Comparison of ENCODE assay signal across 8 cellular contexts in the genomic region with DNA sequence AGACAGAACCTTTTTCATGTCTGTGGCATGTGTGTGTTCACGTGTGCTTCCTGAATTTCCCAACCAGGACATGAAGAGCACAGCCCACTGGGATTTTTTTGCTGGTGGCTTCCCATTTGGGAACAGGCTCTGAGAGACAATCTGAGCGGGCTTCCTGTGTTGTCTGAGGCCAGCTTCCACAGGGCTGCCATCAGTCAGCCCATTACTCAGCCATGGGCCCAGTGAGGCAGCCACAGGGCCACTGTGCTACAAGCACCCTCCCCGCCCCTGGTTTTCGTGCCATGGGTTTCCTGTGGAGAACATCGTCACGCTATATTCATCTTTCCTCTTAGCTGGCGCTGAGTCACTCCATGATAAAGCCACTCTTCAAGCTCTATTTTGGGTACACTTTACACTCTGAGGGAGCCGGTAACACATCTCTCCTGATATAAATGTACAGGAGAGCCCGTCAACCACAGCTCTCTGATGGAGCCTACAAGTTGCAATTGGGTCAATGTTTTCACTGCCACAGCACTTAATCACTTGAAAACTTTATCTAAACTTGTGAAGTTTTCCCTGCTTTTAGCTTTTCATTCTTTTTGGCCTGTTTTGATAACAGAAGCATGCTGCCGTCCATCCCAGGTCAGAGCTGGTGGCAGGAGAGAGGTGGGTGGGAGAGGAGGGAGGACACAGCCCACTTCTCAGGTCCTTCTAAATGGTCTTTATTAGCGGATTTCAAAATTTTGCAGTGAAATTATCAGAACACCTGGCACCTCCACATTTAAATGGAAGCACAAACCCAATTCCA.
DNase-seq lines count a peak whose midpoint lies in the region; FAIRE-seq and TF ChIP-seq lines count a peak whose summit lies in the region.

No MANE protein-coding gene starts in this region.

- peaks cover 2% of the 10 kb centered on the region for H3K9me3 ChIP-seq in H9 (ENCODE audit: control insufficient read depth, low read depth, low read length)

- no peak overlapping the region for H3T11ph ChIP-seq in H9 (ENCODE audit: low read length)

- no peak overlapping the region for H4K91ac ChIP-seq in H9 (ENCODE audit: insufficient read length, low read depth, low read length)

- H2BK5ac ChIP-seq in H9 (ENCODE audit: insufficient read length, low read length) = no peak overlapping the region

- no peak overlapping the region for H3K56ac ChIP-seq in H9 (ENCODE audit: insufficient read length, low read depth, low read length)

- no peak overlapping the region for H3K4me2 ChIP-seq in H9 (ENCODE audit: insufficient read depth, insufficient read length, low read length)

- H3K4me1 ChIP-seq in H9 (ENCODE audit: insufficient read depth, low read length) = no peaks in the 10 kb centered on the region; the same call in 1 of the 2 replicates

- no peak overlapping the region for H3K4ac ChIP-seq in H9 (ENCODE audit: low read depth, low read length)

- H3K79me1 ChIP-seq in H9 (ENCODE audit: insufficient read depth, low read depth, low read length, poor library complexity, severe bottlenecking) = no peaks in the 10 kb centered on the region

- no CpG with 5 or more reads among the region's 11 CpGs for WGBS in H9 (ENCODE audit: extremely low coverage, insufficient read length, low lambda C conversion rate)

- no peak for TF ChIP-seq CTCF in H9 (conservative IDR thresholded peaks at IDR 0.05)
- no peak for TF ChIP-seq CTCF in D721Med (IDR thresholded peaks at IDR 0.05; ENCODE audit: insufficient read depth, missing control alignments)

- no peak overlapping the region for H3K27ac ChIP-seq in H9 (ENCODE audit: insufficient read length, low read depth, low read length)

- no peaks in the 10 kb centered on the region for H4K20me1 ChIP-seq in H9 (ENCODE audit: control insufficient read depth, insufficient read depth, insufficient read length)

- no peaks in the 10 kb centered on the region for H3K23me2 ChIP-seq in H9 (ENCODE audit: insufficient read length, low read depth, low read length, poor library complexity, severe bottlenecking)

- in situ Hi-C loops in ACHN (cut with HindIII; ENCODE audit: low pct_ligation_motif_present, low pct_unique_long_range_greater_than_20kb, low sequenced_read_pairs) = no loop called here

- peaks cover 1% of the 10 kb centered on the region; the same call in 1 of the 2 replicates for H3K27me3 Mint-ChIP-seq in H9 (ENCODE audit: low read depth)
- H3K27me3 Mint-ChIP-seq in activated naive CD4-positive, alpha-beta T cell treated with anti-CD3 and anti-CD28 coated beads for 36 hours (ENCODE audit: low read depth) = no peaks in the 10 kb centered on the region

- no peak overlapping the region for H3K18ac ChIP-seq in H9 (ENCODE audit: insufficient read length, low read depth, low read length)

- CTCF ChIA-PET in activated naive CD4-positive, alpha-beta T cell treated with anti-CD3 and anti-CD28 coated beads for 36 hours (lab: Charles Lee) = interaction anchor here (0.7 to 1.9 kb wide), 2 partner anchors 34 to 322 kb away, joined by 3 to 4 read pairs; no protein-coding TSS in a partner anchor

- H4K8ac ChIP-seq in H9 (replicated peaks; ENCODE audit: insufficient read length, low read depth, low read length) = no peak overlapping the region

- no peak overlapping the region for H3K23ac ChIP-seq in H9 (ENCODE audit: insufficient read length, low read depth, low read length)

- no peak overlapping the region for H2AFZ ChIP-seq in H9 (ENCODE audit: low read length)

- no peak for FAIRE-seq in D721Med (lab: Jason Lieb, UNC)

- H4K5ac ChIP-seq in H9 (ENCODE audit: insufficient read length, low read depth, low read length) = no peak overlapping the region

- H2BK20ac ChIP-seq in H9 (ENCODE audit: low read depth, low read length, poor library complexity, severe bottlenecking) = no peak overlapping the region

- peaks cover 6 to 9% of the 10 kb centered on the region in 2 experiments for H3K9me3 Mint-ChIP-seq in H9
- peaks cover 3% of the 10 kb centered on the region for H3K9me3 Mint-ChIP-seq in activated naive CD4-positive, alpha-beta T cell treated with anti-CD3 and anti-CD28 coated beads for 36 hours

- no peak overlapping the region for H3K4me3 Mint-ChIP-seq in H9
- H3K4me3 Mint-ChIP-seq in activated naive CD4-positive, alpha-beta T cell treated with anti-CD3 and anti-CD28 coated beads for 36 hours = no peak overlapping the region

- no peaks in the 10 kb centered on the region for H3K27me3 ChIP-seq in H9 (ENCODE audit: insufficient read depth, low read length)

- no peak overlapping the region for H2BK12ac ChIP-seq in H9 (ENCODE audit: insufficient read length, low read depth, low read length)

- H2BK15ac ChIP-seq in H9 (ENCODE audit: low read depth, low read length) = no peak overlapping the region

- H3K36me3 Mint-ChIP-seq in H9 (ENCODE audit: insufficient read depth in 1 of 3, low read depth in 3 of 3) = peaks cover 2 to 4% (median 3%) of the 10 kb centered on the region in 3 experiments
- H3K36me3 Mint-ChIP-seq in activated naive CD4-positive, alpha-beta T cell treated with anti-CD3 and anti-CD28 coated beads for 36 hours (ENCODE audit: low read depth) = peaks cover 14% of the 10 kb centered on the region

- no peak overlapping the region for H3K9ac ChIP-seq in H9 (ENCODE audit: extremely low read depth, insufficient read length, low read length)

- DNase-seq in ACHN = peak; percentile 99
- no peak for DNase-seq in H9
- DNase-seq in RPMI7951 (ENCODE audit: low read depth) = peak; percentile 99
- peak; percentile 91 for DNase-seq in activated naive CD4-positive, alpha-beta T cell treated with anti-CD3 and anti-CD28 coated beads for 36 hours
- DNase-seq in cardiac septum (ENCODE audit: low spot score) = peak; percentile 90
- DNase-seq in stimulated activated CD4-positive, alpha-beta T cell treated with anti-CD3 and anti-CD28 coated beads, Interleukin-15, amount 100 ng/mL, for 24 hours = peak; percentile 89
- DNase-seq in NCI-H446 (lab: John Stamatoyannopoulos, UW) = no peak
- no peak for DNase-seq in D721Med (ENCODE audit: insufficient read length, low spot score)

- peak overlapping the region; percentile 48 for H2BK120ac ChIP-seq in H9 (ENCODE audit: low read depth, low read length, poor library complexity, severe bottlenecking)

- H3K79me2 ChIP-seq in H9 (ENCODE audit: insufficient read depth, low read length) = no peaks in the 10 kb centered on the region

- H3K4me1 Mint-ChIP-seq in H9 = peaks cover 36 to 38% of the 10 kb centered on the region in 2 experiments
- H3K4me1 Mint-ChIP-seq in activated naive CD4-positive, alpha-beta T cell treated with anti-CD3 and anti-CD28 coated beads for 36 hours (ENCODE audit: low read depth) = peaks cover 45% of the 10 kb centered on the region

- peak overlapping the region; percentile 58 to 77 (median 58); a peak in 3 of 7 replicates for H3K27ac Mint-ChIP-seq in H9
- peak overlapping the region; percentile 88 for H3K27ac Mint-ChIP-seq in activated naive CD4-positive, alpha-beta T cell treated with anti-CD3 and anti-CD28 coated beads for 36 hours

- H2AK5ac ChIP-seq in H9 (ENCODE audit: insufficient read length, low read length) = no peak overlapping the region

- intact Hi-C loops in activated naive CD4-positive, alpha-beta T cell treated with anti-CD3 and anti-CD28 coated beads for 36 hours (cut with micrococcal nuclease) = loop anchor here (1.0 to 10.0 kb wide), 5 partner anchors 12 to 1224 kb away; a partner anchor contains a TSS
- intact Hi-C loops in cardiac septum (cut with DNase I) = loop anchor here (2.0 kb wide), 1 partner anchor 50 kb away; no protein-coding TSS in a partner anchor

- no peak overlapping the region for H3K14ac ChIP-seq in H9 (ENCODE audit: insufficient read depth, low read length)

Comparison
In these comparisons a context has a peak if more than half of its experiments do, and no peak if none do; other contexts are left out.
1. DNase-seq: peak in ACHN (single experiment), RPMI7951 (single experiment), activated naive CD4-positive, alpha-beta T cell treated with anti-CD3 and anti-CD28 coated beads for 36 hours (single experiment), cardiac septum (single experiment) and stimulated activated CD4-positive, alpha-beta T cell treated with anti-CD3 and anti-CD28 coated beads, Interleukin-15, amount 100 ng/mL, for 24 hours (single experiment); none in H9 (single experiment), NCI-H446 (0 of 2) and D721Med (single experiment).